In the genomic region with DNA sequence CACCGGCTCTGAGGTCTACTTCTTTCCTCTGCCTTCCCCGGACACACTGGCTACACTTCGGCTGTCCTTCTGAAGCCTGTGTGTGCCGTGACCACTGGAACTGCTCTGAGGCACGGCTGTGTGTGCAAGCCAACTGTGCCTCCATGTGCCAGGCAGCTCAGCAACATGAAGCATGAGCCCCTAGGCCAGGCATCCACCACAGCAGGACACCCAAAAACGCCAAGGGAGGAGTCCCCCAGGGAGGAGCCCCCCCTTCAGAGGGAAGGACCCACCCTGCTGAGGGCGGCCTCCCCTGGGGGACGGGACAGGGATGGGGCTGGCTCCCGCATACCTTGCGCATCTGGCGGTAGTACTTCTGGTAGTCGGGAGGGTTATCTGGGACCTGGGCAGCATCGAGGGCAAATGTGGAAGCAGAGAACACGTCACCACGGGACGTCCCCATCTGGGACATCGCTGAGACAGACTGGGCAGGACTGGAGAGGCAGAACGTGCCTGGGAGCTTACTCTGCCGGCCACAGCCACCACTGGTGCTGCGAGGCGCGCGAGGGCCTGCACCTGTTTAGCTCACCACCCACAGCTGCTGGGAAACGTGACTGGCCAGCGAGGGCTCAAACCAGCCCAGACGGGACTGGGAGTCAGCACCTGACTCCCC, we compare ENCODE assay signal across 17 cellular contexts. TPM values are rescaled to one million over a fixed set of nuclear protein-coding genes. Genes with fewer than 3 reads are reported as not detected.
"Had no signal": no experiment of that assay in that cellular context is flagged by ENCODE, and none has a peak within 500 bp of the region (broad histone marks: within the 10 kb centered on the region; RNA-seq: fewer than 3 reads in every experiment).

No MANE protein-coding gene starts in this region.

- H3K9me3 ChIP-seq: gastroesophageal sphincter, right lobe of liver, stomach had no signal

- H3K27ac ChIP-seq: epithelial cell of prostate, gastroesophageal sphincter, right lobe of liver, stomach had no signal

- H3K4me1 ChIP-seq: gastroesophageal sphincter, right lobe of liver, stomach had no signal

- H3K27me3 ChIP-seq: gastroesophageal sphincter, right lobe of liver, stomach had no signal

- FAIRE-seq: kidney, urothelium cell line had no signal

- H3K4me3 ChIP-seq: gastroesophageal sphincter, right lobe of liver, stomach had no signal

- ATAC-seq: gastroesophageal sphincter; naive thymus-derived CD4-positive, alpha-beta T cell; right lobe of liver; SK-N-SH treated with all-trans-retinoic acid at 6 μM for 48 hours had no signal

- DNase-seq: activated B cell treated with CpG ODN at 0.5 μM for 24 hours; activated CD4-positive, alpha-beta T cell treated with anti-CD3 and anti-CD28 coated beads, Interleukin-2, amount 10 ng/mL, durations not matched to agents 24 days and 14 days; activated gamma-delta T cell treated with Interleukin-2 at 50 U/mL for 16 hours; activated T-cell treated with anti-CD3 and anti-CD28 coated beads, Interleukin-2, amount 50 U/mL, for 1 hour; caudate nucleus; cortex of kidney; effector memory CD4-positive, alpha-beta T cell; naive thymus-derived CD4-positive, alpha-beta T cell; stimulated activated CD4-positive, alpha-beta T cell treated with anti-CD3 and anti-CD28 coated beads, Interleukin-12 subunit alpha, Interleukin-12 subunit beta, amount 100 ng/mL, for 4 hours; stimulated activated CD4-positive, alpha-beta T cell treated with anti-CD3 and anti-CD28 coated beads, Interleukin-2, amount 100 ng/mL, for 48 hours; stomach had no signal

RNA-seq across cellular contexts. Expression of gene FTCD, which starts 52.7 kb away (rescaled TPM):
- polyA plus RNA-seq: naive thymus-derived CD4-positive, alpha-beta T cell had no signal
